ENCODE assay signal across 1 cellular context in the genomic region with DNA sequence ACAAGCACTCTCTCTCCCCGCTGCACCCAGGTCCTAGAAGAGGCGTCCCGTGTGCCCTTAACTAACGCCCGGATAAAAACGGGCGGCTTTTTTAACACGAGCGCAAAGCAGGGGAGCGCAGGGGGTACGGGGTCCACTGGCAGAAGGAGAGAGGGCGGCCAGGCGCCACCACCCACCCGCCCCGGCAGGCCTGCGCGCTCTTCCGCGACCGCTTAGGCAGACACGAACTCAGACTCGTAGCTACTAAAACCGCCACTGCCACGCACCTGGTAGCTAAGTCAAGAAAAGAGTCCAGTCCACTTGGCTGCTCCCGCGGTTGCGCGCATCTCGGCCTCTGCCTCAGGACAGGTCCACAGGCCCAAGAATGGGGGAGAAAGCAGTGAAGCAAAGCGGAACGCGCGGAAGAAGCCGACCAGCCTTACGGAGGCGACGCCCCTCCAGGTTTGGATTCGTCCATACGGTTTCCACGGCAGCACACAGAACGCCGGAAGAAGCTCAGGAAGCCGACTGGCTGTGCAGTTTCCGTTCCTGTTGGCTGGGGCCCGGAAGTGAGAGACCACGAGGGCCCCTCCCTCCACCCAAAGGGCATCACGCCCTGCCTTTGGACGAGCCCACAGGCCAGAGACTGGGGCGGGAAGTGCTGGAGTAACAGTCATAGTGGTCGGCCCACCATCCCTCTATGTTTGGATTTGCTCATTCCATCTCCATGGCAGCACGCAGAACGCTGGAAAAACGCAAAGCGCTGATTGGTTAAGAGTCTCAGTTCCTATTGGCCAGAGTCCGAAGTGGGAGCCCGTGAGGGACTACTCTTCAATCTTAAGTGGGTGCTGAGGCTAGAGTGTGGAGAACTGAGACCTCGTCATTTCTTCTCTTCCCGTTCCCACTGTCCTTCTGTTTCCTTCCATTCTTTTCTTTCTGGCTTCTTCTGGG.
A peak's percentile ranks its signal among the peaks of the same experiment; 100 is the strongest.
TF ChIP-seq lines count a peak whose summit lies in the region.

A gene (minus strand): TSS at position 354 of the 930 bp plus-strand sequence. CDS start 7,344 bp downstream, outside the sequence.

TF ChIP-seq in HepG2, 621 proteins besides CTCF, POLR2A, EP300 and RAD21 (continued from another document and continues in another):
- TF ChIP-seq FOXA3 (CRISPR knock-in tag; IDR thresholded peaks at IDR 0.05) (peak; percentile 63), ZFP36L2 (CRISPR knock-in tag; IDR thresholded peaks at IDR 0.05) (no peak), TOPORS (CRISPR knock-in tag; IDR thresholded peaks at IDR 0.05) (0 out of 2 replicates have a peak, but pooled peaks have one; percentile 73), SIN3B (IDR thresholded peaks at IDR 0.05; ENCODE audit: low read length) (no peak; the same call in 1 of the 2 replicates), U2AF2 (IDR thresholded peaks at IDR 0.05; ENCODE audit: low read depth, low read length) (0 out of 2 replicates have a peak, but pooled peaks have one; percentile 44), IKZF4 (CRISPR knock-in tag; IDR thresholded peaks at IDR 0.05; ENCODE audit: borderline replicate concordance, low read depth, not compliant biosample characterization) (no peak), SETDB1 (CRISPR knock-in tag; IDR thresholded peaks at IDR 0.05; ENCODE audit: borderline replicate concordance) (no peak), NFIC (IDR thresholded peaks at IDR 0.05; ENCODE audit: low read length) (no peak), NFE2L1 (CRISPR knock-in tag; IDR thresholded peaks at IDR 0.05; ENCODE audit: borderline replicate concordance) (no peak), CBX1 (IDR thresholded peaks at IDR 0.05; ENCODE audit: low read depth) (peak; percentile 78), ZBTB8A (CRISPR knock-in tag; IDR thresholded peaks at IDR 0.05; ENCODE audit: borderline replicate concordance, low read depth) (no peak), SP4 (CRISPR knock-in tag; IDR thresholded peaks at IDR 0.05) (peak; percentile 83), SCMH1 (CRISPR knock-in tag; IDR thresholded peaks at IDR 0.05; ENCODE audit: borderline replicate concordance) (no peak), EHMT2 (IDR thresholded peaks at IDR 0.05; ENCODE audit: borderline replicate concordance, low read depth, low read length) (peak; percentile 38; the same call in 1 of the 2 replicates), CCAR2 (optimal IDR thresholded peaks at IDR 0.05; ENCODE audit: low read depth, low read length) (no peak), KLF6 (CRISPR knock-in tag; IDR thresholded peaks at IDR 0.05) (0 out of 2 replicates have a peak, but pooled peaks have one; percentile 12), ZNF256 (CRISPR knock-in tag; conservative IDR thresholded peaks at IDR 0.05) (no peak), ZNF343 (CRISPR knock-in tag; IDR thresholded peaks at IDR 0.05) (peak; percentile 94), ZNF768 (CRISPR knock-in tag; IDR thresholded peaks at IDR 0.05) (no peak), TARDBP (CRISPR knock-in tag; IDR thresholded peaks at IDR 0.05) (peak; percentile 79), MEF2D (CRISPR knock-in tag; IDR thresholded peaks at IDR 0.05) (peak; percentile 82; the same call in 1 of the 2 replicates), ADNP (CRISPR knock-in tag; IDR thresholded peaks at IDR 0.05) (no peak), BRD4 (CRISPR knock-in tag; IDR thresholded peaks at IDR 0.05) (no peak), ZNF619 (CRISPR knock-in tag; IDR thresholded peaks at IDR 0.05) (no peak), POGZ (CRISPR knock-in tag; IDR thresholded peaks at IDR 0.05) (peak; percentile 85), ZNF550 (CRISPR knock-in tag; IDR thresholded peaks at IDR 0.05; ENCODE audit: borderline replicate concordance) (no peak), ZNF331 (CRISPR knock-in tag; IDR thresholded peaks at IDR 0.05) (peak; percentile 63)
- TF ChIP-seq, protein P1, sequence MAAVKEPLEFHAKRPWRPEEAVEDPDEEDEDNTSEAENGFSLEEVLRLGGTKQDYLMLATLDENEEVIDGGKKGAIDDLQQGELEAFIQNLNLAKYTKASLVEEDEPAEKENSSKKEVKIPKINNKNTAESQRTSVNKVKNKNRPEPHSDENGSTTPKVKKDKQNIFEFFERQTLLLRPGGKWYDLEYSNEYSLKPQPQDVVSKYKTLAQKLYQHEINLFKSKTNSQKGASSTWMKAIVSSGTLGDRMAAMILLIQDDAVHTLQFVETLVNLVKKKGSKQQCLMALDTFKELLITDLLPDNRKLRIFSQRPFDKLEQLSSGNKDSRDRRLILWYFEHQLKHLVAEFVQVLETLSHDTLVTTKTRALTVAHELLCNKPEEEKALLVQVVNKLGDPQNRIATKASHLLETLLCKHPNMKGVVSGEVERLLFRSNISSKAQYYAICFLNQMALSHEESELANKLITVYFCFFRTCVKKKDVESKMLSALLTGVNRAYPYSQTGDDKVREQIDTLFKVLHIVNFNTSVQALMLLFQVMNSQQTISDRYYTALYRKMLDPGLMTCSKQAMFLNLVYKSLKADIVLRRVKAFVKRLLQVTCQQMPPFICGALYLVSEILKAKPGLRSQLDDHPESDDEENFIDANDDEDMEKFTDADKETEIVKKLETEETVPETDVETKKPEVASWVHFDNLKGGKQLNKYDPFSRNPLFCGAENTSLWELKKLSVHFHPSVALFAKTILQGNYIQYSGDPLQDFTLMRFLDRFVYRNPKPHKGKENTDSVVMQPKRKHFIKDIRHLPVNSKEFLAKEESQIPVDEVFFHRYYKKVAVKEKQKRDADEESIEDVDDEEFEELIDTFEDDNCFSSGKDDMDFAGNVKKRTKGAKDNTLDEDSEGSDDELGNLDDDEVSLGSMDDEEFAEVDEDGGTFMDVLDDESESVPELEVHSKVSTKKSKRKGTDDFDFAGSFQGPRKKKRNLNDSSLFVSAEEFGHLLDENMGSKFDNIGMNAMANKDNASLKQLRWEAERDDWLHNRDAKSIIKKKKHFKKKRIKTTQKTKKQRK (IDR thresholded peaks at IDR 0.05; ENCODE audit: low read length): no peak
- TF ChIP-seq, protein P2, sequence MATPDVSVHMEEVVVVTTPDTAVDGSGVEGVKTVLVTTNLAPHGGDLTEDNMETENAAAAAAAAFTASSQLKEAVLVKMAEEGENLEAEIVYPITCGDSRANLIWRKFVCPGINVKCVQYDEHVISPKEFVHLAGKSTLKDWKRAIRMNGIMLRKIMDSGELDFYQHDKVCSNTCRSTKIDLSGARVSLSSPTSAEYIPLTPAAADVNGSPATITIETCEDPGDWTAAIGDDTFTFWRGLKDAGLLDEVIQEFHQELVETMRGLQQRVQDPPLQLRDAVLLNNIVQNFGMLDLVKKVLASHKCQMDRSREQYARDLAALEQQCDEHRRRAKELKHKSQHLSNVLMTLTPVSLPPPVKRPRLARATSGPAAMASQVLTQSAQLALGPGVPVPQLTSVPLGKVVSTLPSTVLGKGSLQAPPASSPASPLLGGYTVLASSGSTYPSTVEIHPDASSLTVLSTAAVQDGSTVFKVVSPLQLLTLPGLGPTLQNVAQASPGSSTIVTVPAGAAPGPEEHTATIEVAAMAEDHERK (CRISPR knock-in tag; IDR thresholded peaks at IDR 0.05; ENCODE audit: low read depth): peak; percentile 86
- TF ChIP-seq, protein P3, sequence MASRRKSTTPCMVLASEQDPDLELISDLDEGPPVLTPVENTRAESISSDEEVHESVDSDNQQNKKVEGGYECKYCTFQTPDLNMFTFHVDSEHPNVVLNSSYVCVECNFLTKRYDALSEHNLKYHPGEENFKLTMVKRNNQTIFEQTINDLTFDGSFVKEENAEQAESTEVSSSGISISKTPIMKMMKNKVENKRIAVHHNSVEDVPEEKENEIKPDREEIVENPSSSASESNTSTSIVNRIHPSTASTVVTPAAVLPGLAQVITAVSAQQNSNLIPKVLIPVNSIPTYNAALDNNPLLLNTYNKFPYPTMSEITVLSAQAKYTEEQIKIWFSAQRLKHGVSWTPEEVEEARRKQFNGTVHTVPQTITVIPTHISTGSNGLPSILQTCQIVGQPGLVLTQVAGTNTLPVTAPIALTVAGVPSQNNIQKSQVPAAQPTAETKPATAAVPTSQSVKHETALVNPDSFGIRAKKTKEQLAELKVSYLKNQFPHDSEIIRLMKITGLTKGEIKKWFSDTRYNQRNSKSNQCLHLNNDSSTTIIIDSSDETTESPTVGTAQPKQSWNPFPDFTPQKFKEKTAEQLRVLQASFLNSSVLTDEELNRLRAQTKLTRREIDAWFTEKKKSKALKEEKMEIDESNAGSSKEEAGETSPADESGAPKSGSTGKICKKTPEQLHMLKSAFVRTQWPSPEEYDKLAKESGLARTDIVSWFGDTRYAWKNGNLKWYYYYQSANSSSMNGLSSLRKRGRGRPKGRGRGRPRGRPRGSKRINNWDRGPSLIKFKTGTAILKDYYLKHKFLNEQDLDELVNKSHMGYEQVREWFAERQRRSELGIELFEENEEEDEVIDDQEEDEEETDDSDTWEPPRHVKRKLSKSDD (CRISPR knock-in tag; IDR thresholded peaks at IDR 0.05; ENCODE audit: low read depth): peak; percentile 57; the same call in 1 of the 2 replicates
- TF ChIP-seq, protein P4, sequence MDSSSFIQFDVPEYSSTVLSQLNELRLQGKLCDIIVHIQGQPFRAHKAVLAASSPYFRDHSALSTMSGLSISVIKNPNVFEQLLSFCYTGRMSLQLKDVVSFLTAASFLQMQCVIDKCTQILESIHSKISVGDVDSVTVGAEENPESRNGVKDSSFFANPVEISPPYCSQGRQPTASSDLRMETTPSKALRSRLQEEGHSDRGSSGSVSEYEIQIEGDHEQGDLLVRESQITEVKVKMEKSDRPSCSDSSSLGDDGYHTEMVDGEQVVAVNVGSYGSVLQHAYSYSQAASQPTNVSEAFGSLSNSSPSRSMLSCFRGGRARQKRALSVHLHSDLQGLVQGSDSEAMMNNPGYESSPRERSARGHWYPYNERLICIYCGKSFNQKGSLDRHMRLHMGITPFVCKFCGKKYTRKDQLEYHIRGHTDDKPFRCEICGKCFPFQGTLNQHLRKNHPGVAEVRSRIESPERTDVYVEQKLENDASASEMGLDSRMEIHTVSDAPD (CRISPR knock-in tag; IDR thresholded peaks at IDR 0.05): no peak
- TF ChIP-seq, protein P5, sequence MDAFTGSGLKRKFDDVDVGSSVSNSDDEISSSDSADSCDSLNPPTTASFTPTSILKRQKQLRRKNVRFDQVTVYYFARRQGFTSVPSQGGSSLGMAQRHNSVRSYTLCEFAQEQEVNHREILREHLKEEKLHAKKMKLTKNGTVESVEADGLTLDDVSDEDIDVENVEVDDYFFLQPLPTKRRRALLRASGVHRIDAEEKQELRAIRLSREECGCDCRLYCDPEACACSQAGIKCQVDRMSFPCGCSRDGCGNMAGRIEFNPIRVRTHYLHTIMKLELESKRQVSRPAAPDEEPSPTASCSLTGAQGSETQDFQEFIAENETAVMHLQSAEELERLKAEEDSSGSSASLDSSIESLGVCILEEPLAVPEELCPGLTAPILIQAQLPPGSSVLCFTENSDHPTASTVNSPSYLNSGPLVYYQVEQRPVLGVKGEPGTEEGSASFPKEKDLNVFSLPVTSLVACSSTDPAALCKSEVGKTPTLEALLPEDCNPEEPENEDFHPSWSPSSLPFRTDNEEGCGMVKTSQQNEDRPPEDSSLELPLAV (CRISPR knock-in tag; conservative IDR thresholded peaks at IDR 0.05; ENCODE audit: low read depth): no peak
- TF ChIP-seq, protein P6, sequence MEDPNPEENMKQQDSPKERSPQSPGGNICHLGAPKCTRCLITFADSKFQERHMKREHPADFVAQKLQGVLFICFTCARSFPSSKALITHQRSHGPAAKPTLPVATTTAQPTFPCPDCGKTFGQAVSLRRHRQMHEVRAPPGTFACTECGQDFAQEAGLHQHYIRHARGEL (CRISPR knock-in tag; IDR thresholded peaks at IDR 0.05): no peak
- TF ChIP-seq, protein P7, sequence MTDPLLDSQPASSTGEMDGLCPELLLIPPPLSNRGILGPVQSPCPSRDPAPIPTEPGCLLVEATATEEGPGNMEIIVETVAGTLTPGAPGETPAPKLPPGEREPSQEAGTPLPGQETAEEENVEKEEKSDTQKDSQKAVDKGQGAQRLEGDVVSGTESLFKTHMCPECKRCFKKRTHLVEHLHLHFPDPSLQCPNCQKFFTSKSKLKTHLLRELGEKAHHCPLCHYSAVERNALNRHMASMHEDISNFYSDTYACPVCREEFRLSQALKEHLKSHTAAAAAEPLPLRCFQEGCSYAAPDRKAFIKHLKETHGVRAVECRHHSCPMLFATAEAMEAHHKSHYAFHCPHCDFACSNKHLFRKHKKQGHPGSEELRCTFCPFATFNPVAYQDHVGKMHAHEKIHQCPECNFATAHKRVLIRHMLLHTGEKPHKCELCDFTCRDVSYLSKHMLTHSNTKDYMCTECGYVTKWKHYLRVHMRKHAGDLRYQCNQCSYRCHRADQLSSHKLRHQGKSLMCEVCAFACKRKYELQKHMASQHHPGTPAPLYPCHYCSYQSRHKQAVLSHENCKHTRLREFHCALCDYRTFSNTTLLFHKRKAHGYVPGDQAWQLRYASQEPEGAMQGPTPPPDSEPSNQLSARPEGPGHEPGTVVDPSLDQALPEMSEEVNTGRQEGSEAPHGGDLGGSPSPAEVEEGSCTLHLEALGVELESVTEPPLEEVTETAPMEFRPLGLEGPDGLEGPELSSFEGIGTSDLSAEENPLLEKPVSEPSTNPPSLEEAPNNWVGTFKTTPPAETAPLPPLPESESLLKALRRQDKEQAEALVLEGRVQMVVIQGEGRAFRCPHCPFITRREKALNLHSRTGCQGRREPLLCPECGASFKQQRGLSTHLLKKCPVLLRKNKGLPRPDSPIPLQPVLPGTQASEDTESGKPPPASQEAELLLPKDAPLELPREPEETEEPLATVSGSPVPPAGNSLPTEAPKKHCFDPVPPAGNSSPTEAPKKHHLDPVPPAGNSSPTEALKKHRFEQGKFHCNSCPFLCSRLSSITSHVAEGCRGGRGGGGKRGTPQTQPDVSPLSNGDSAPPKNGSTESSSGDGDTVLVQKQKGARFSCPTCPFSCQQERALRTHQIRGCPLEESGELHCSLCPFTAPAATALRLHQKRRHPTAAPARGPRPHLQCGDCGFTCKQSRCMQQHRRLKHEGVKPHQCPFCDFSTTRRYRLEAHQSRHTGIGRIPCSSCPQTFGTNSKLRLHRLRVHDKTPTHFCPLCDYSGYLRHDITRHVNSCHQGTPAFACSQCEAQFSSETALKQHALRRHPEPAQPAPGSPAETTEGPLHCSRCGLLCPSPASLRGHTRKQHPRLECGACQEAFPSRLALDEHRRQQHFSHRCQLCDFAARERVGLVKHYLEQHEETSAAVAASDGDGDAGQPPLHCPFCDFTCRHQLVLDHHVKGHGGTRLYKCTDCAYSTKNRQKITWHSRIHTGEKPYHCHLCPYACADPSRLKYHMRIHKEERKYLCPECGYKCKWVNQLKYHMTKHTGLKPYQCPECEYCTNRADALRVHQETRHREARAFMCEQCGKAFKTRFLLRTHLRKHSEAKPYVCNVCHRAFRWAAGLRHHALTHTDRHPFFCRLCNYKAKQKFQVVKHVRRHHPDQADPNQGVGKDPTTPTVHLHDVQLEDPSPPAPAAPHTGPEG (CRISPR knock-in tag; IDR thresholded peaks at IDR 0.05): no peak
- TF ChIP-seq, protein P8, sequence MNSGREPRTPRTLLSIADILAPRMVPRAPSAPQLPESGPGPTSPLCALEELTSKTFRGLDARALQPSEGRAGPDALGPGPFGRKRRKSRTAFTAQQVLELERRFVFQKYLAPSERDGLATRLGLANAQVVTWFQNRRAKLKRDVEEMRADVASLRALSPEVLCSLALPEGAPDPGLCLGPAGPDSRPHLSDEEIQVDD (CRISPR knock-in tag; IDR thresholded peaks at IDR 0.05; ENCODE audit: borderline replicate concordance): no peak
- TF ChIP-seq, protein P9, sequence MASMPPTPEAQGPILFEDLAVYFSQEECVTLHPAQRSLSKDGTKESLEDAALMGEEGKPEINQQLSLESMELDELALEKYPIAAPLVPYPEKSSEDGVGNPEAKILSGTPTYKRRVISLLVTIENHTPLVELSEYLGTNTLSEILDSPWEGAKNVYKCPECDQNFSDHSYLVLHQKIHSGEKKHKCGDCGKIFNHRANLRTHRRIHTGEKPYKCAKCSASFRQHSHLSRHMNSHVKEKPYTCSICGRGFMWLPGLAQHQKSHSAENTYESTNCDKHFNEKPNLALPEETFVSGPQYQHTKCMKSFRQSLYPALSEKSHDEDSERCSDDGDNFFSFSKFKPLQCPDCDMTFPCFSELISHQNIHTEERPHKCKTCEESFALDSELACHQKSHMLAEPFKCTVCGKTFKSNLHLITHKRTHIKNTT (CRISPR knock-in tag; IDR thresholded peaks at IDR 0.05): no peak
